ENCODE assay signal across 17 cellular contexts in the genomic region with DNA sequence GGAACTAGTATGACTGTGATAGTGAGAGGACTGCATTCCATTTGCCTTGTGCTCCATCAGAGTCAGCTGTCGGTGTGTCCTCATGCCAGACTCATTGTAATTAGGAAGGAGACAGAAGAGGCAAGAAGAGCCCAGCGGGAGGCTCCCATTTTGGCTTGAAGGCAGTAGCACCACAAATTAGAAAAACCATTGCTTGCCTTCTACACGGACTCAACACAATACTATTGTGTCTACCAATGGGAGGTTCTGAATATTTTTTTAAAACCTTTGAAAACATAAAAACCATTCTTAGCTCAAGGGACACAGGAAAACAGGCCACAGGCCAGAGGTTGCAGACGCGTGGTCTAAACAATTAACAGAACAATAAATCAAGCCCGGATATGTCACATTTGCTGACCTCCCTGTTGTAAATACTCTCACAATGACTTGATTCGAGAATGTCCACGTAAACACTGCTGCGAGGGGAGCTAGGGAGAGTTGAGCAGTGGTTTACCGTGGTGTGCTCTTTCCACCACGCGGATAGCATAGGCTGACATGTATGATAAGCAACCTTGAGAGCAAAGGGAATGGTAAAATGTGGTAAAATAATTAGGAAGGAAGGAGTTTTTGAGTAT. TPM values are rescaled to one million over a fixed set of nuclear protein-coding genes. Genes with fewer than 3 reads are reported as not detected.
DNase-seq lines count a peak whose midpoint lies in the region; ATAC-seq, FAIRE-seq and TF ChIP-seq lines count a peak whose summit lies in the region.
"Had no signal": no experiment of that assay in that cellular context is flagged by ENCODE, and none has a peak within 500 bp of the region (broad histone marks: within the 10 kb centered on the region; RNA-seq: fewer than 3 reads in every experiment).

No MANE protein-coding gene starts in this region.

- no peaks in the 10 kb centered on the region for H4K20me1 ChIP-seq in GM12878 (ENCODE audit: control insufficient read depth, insufficient read depth)

- ATAC-seq in GM12878: peak; percentile 88
- ATAC-seq: pancreas; stimulated activated naive CD8-positive, alpha-beta T cell treated with anti-CD3 and anti-CD28 coated beads, Interleukin-15, amount 100 ng/mL, for 72 hours had no signal

- no TSS peak for BruUV-seq in GM12878 (replicated peaks; lab: Mats Ljungman, UMichigan)

- TF ChIP-seq CTCF in AG10803 (conservative IDR thresholded peaks at IDR 0.05; ENCODE audit: low read length) (no peak), GM12878 (IDR thresholded peaks at IDR 0.05 in 2 of 3, conservative IDR thresholded peaks at IDR 0.05 in 1 of 3; ENCODE audit: control insufficient read depth in 2 of 3, extremely low read depth in 1 of 3, insufficient read depth in 1 of 3, low read depth in 3 of 3, low read length in 3 of 3) (no peak)

- in situ Hi-C loops in GM12878 (cut with MboI) (no loop called here), KBM-7 (cut with MboI; ENCODE audit: low pct_unique_long_range_greater_than_20kb, low sequenced_read_pairs) (no loop called here)

- SMC1A ChIA-PET in GM12878 (lab: Charles Lee; ENCODE audit: uncharacterized antibody, unreplicated experiment): interaction anchor here (0.8 to 1.9 kb wide), 7 partner anchors 10 to 36 kb away, joined by 3 to 8 read pairs (median 3); no protein-coding TSS in a partner anchor

- H3K36me3 ChIP-seq in GM12878 (ENCODE audit: control insufficient read depth in 2 of 2, insufficient read depth in 2 of 2, low read length in 1 of 2): no peaks in the 10 kb centered on the region
- no peaks in the 10 kb centered on the region for H3K36me3 ChIP-seq in effector memory CD4-positive, alpha-beta T cell (ENCODE audit: control insufficient read depth, insufficient read depth, low read length)
- H3K36me3 ChIP-seq: ascending aorta, pancreas had no signal

- no peak for TF ChIP-seq POLR2A in GM12878 (IDR thresholded peaks at IDR 0.05; ENCODE audit: low read depth, low read length)

- TF ChIP-seq EP300 in GM12878 (IDR thresholded peaks at IDR 0.05; ENCODE audit: borderline replicate concordance in 1 of 2, control insufficient read depth in 1 of 2, low read depth in 2 of 2, low read length in 2 of 2): peak; percentile 53 to 77; a peak in 3 of 4 replicates

- no peak for FAIRE-seq in GM12878 (lab: Jason Lieb, UNC)
- FAIRE-seq: pancreas had no signal

- POLR2A ChIA-PET in HEK293T (lab: Yijun Ruan, JAX): interaction anchor here (1.0 to 1.6 kb wide), 1 partner anchor 13 kb away, joined by 5 to 7 read pairs; a partner anchor contains a TSS
- POLR2A ChIA-PET in GM12878 (lab: Charles Lee): interaction anchor here (1.1 kb wide), 1 partner anchor 16 kb away, joined by 3 read pairs; no protein-coding TSS in a partner anchor

- WGBS in GM12878 (ENCODE audit: insufficient coverage, insufficient replicate concordance, low lambda C conversion rate, missing lambda C conversion rate): 43% methylated on average over 12 of the region's 12 CpGs

- no peaks in the 10 kb centered on the region; a peak in 1 of 4 replicates for H3K27me3 ChIP-seq in GM12878 (replicated peaks in 1 of 2; ENCODE audit: control insufficient read depth in 2 of 2, insufficient read depth in 2 of 2, low read length in 1 of 2)
- no peaks in the 10 kb centered on the region for H3K27me3 ChIP-seq in effector memory CD4-positive, alpha-beta T cell (replicated peaks; ENCODE audit: control insufficient read depth, insufficient read depth, low read length, poor library complexity, severe bottlenecking)
- H3K27me3 ChIP-seq: ascending aorta, pancreas had no signal

- H3K79me2 ChIP-seq in GM12878 (ENCODE audit: control insufficient read depth, insufficient read depth, low read length): no peaks in the 10 kb centered on the region

- TF ChIP-seq RAD21 in GM12878 (IDR thresholded peaks at IDR 0.05; ENCODE audit: insufficient read depth, low read depth, low read length): no peak

- H3K9me3 ChIP-seq in GM12878 (replicated peaks; ENCODE audit: control insufficient read depth, insufficient read depth, low read length): no peaks in the 10 kb centered on the region; the same call in 2 of the 3 replicates
- H3K9me3 ChIP-seq in effector memory CD4-positive, alpha-beta T cell (ENCODE audit: control insufficient read depth, low read length): no peaks in the 10 kb centered on the region
- H3K9me3 ChIP-seq: ascending aorta, pancreas had no signal

- H3K9ac ChIP-seq in GM12878 (ENCODE audit: control insufficient read depth, insufficient read depth, low read length): no peak overlapping the region

- H3K4me1 ChIP-seq in GM12878 (ENCODE audit: control insufficient read depth, insufficient read depth, low read length): no peaks in the 10 kb centered on the region; the same call in 1 of the 2 replicates
- no peaks in the 10 kb centered on the region for H3K4me1 ChIP-seq in effector memory CD4-positive, alpha-beta T cell (ENCODE audit: control insufficient read depth, insufficient read depth, low read length, poor library complexity, severe bottlenecking)
- H3K4me1 ChIP-seq: ascending aorta, pancreas had no signal

- CTCF ChIA-PET in HEK293T (lab: Yijun Ruan, JAX) (interaction anchor here (0.9 kb wide), 2 partner anchors 18 to 100 kb away, joined by 3 read pairs; no protein-coding TSS in a partner anchor), GM12878 (lab: Yijun Ruan, JAX) (interaction anchor here (0.8 to 3.4 kb wide), 6 partner anchors 13 to 225 kb away, joined by 3 to 12 read pairs (median 6); no protein-coding TSS in a partner anchor)

- RAD21 ChIA-PET in GM12878 (lab: Charles Lee; ENCODE audit: unreplicated experiment): interaction anchor here (1.1 to 2.4 kb wide), 3 partner anchors 12 to 78 kb away, joined by 3 to 12 read pairs (median 4); a partner anchor contains a TSS

- no peak overlapping the region for H2AFZ ChIP-seq in GM12878 (ENCODE audit: control insufficient read depth, low read depth, low read length)

- intact Hi-C loops in GM12878 (cut with micrococcal nuclease; ENCODE audit: unreplicated experiment): no loop called here

- H3K27ac ChIP-seq in GM12878 (ENCODE audit: control insufficient read depth, insufficient read depth): no peak overlapping the region
- no peak overlapping the region for H3K27ac ChIP-seq in effector memory CD4-positive, alpha-beta T cell (ENCODE audit: insufficient read depth, low read length, poor library complexity, severe bottlenecking)
- H3K27ac ChIP-seq: ascending aorta, coronary artery, epithelial cell of prostate, pancreas had no signal

- DNase-seq in AG10803 (ENCODE audit: low read depth): peak; percentile 12
- DNase-seq in HEK293T (ENCODE audit: extremely low spot score): no peak
- no peak for DNase-seq in GM12878 (ENCODE audit: low read depth, low spot score)
- peak; percentile 26 to 65 for DNase-seq in lung microvascular endothelial cell (ENCODE audit: low read depth in 2 of 2)
- no peak for DNase-seq in effector memory CD4-positive, alpha-beta T cell
- no peak for DNase-seq in DMS114 treated with DMSO at 0.1 percent for 48 hours (lab: John Stamatoyannopoulos, UW; ENCODE audit: unreplicated experiment)
- DNase-seq in islet precursor cell: no peak
- DNase-seq in KBM-7: no peak
- DNase-seq: activated gamma-delta T cell; DMS153; immature natural killer cell; pancreas; SIG-M5; stimulated activated naive CD8-positive, alpha-beta T cell treated with anti-CD3 and anti-CD28 coated beads, Interleukin-15, amount 100 ng/mL, for 72 hours had no signal

- H3K4me3 ChIP-seq in AG10803 (ENCODE audit: low read length) (no peak overlapping the region), GM12878 (no peak overlapping the region)
- no peak overlapping the region for H3K4me3 ChIP-seq in effector memory CD4-positive, alpha-beta T cell (ENCODE audit: insufficient read depth, low read depth, low read length, poor library complexity, severe bottlenecking)
- H3K4me3 ChIP-seq: ascending aorta, coronary artery, pancreas had no signal

- no peak overlapping the region for H3K4me2 ChIP-seq in GM12878 (ENCODE audit: control insufficient read depth, insufficient read depth)

RNA-seq across cellular contexts. Expression of a gene that starts 13.6 kb away (rescaled TPM):
- total RNA-seq in GM12878 (2013; cell fraction: nucleolus; rRNA removed): 34.9 and 37.2 TPM in 2 replicates
- 12.6 and 12.7 TPM in 2 replicates for total RNA-seq in GM12878 (2014; rRNA removed)
- 11.7 and 12.3 TPM in 2 replicates for total RNA-seq in GM12878 (2014; rRNA removed; fragmentation: Illumina TruSeq; extraction: Trizol)
- 11.2 and 12.6 TPM in 2 replicates for total RNA-seq in GM12878 (2021)
- 11.7 TPM for polyA plus RNA-seq in GM12878 (2011; ENCODE audit: low read depth)
- 22.7 and 23.6 TPM in 2 replicates for polyA plus RNA-seq in GM12878 (2011; rRNA removed)
- 24.1 and 26.1 TPM in 2 replicates for polyA plus RNA-seq in GM12878 (2011; cell fraction: cytosol; rRNA removed)
- polyA plus RNA-seq in GM12878 (2011; cell fraction: nucleus; rRNA removed): 14.3 and 17.4 TPM in 2 replicates
- 8.8 and 9.5 TPM in 2 replicates for polyA plus RNA-seq in GM12878 (2012)
- polyA plus RNA-seq in GM12878 (2014; fragmentation: Illumina TruSeq; extraction: Trizol): 17.9 and 20.4 TPM in 2 replicates
- 1 to 10 TPM; 1.3 to 2.2 TPM for polyA plus RNA-seq in GM12878 (2014; fragmentation: Nextera tagmentation; extraction: Ambion mirVana)
- 17.2 and 18.8 TPM in 2 replicates for polyA plus RNA-seq in GM12878 (2014; rRNA removed)
- polyA plus RNA-seq in GM12878 (2016; fragmentation: Nextera tagmentation; extraction: Ambion mirVana): 10 to 100 TPM; 23.3 to 23.4 TPM
- polyA minus RNA-seq in GM12878 (2011; rRNA and poly(A)+ RNA removed): 20.4 and 29.5 TPM in 2 replicates
- polyA minus RNA-seq in GM12878 (2011; cell fraction: cytosol; rRNA and poly(A)+ RNA removed): 5.8 and 6.3 TPM in 2 replicates
- 12.5 and 22.3 TPM in 2 replicates for polyA minus RNA-seq in GM12878 (2011; cell fraction: nucleus; rRNA and poly(A)+ RNA removed)
- total RNA-seq in lung microvascular endothelial cell: 3.0 and 3.5 TPM in 2 replicates

RNA-seq across cellular contexts. Expression of a gene that starts 35.0 kb away (rescaled TPM):
- total RNA-seq in GM12878 (2013; cell fraction: nucleolus; rRNA removed): not detected in 2 replicates
- total RNA-seq in GM12878 (2014; rRNA removed): under 0.01 and 0.05 TPM in 2 replicates
- total RNA-seq in GM12878 (2014; rRNA removed; fragmentation: Illumina TruSeq; extraction: Trizol): not detected in 2 replicates
- total RNA-seq in GM12878 (2021): 0.13 TPM in 1 of 2 replicates, not detected in the other
- 0.35 TPM for polyA plus RNA-seq in GM12878 (2011; ENCODE audit: low read depth)
- not detected in 2 replicates for polyA plus RNA-seq in GM12878 (2011; rRNA removed)
- not detected in 2 replicates for polyA plus RNA-seq in GM12878 (2011; cell fraction: cytosol; rRNA removed)
- not detected in 2 replicates for polyA plus RNA-seq in GM12878 (2011; cell fraction: nucleus; rRNA removed)
- polyA plus RNA-seq in GM12878 (2012): 0.04 TPM in 1 of 2 replicates, not detected in the other
- polyA plus RNA-seq in GM12878 (2014; fragmentation: Illumina TruSeq; extraction: Trizol): 0.09 TPM in 1 of 2 replicates, not detected in the other
- not detected for polyA plus RNA-seq in GM12878 (2014; fragmentation: Nextera tagmentation; extraction: Ambion mirVana)
- polyA plus RNA-seq in GM12878 (2014; rRNA removed): 0.01 TPM in 2 replicates
- under 1 TPM; 0.15 TPM for polyA plus RNA-seq in GM12878 (2016; fragmentation: Nextera tagmentation; extraction: Ambion mirVana)
- polyA minus RNA-seq in GM12878 (2011; rRNA and poly(A)+ RNA removed): not detected in 2 replicates
- not detected in 2 replicates for polyA minus RNA-seq in GM12878 (2011; cell fraction: cytosol; rRNA and poly(A)+ RNA removed)
- not detected in 2 replicates for polyA minus RNA-seq in GM12878 (2011; cell fraction: nucleus; rRNA and poly(A)+ RNA removed)
- total RNA-seq in lung microvascular endothelial cell: under 0.01 and 0.44 TPM in 2 replicates

Comparison
In these comparisons a context has a peak if more than half of its experiments do, and no peak if none do; other contexts are left out.
1. DNase-seq: peak in AG10803 (single experiment) and lung microvascular endothelial cell (2 of 2); none in HEK293T (single experiment), GM12878 (single experiment), effector memory CD4-positive, alpha-beta T cell (0 of 3), DMS114 treated with DMSO at 0.1 percent for 48 hours (single experiment), islet precursor cell (single experiment) and KBM-7 (single experiment).